12 cellular contexts compared by ENCODE assay signal in the genomic region with DNA sequence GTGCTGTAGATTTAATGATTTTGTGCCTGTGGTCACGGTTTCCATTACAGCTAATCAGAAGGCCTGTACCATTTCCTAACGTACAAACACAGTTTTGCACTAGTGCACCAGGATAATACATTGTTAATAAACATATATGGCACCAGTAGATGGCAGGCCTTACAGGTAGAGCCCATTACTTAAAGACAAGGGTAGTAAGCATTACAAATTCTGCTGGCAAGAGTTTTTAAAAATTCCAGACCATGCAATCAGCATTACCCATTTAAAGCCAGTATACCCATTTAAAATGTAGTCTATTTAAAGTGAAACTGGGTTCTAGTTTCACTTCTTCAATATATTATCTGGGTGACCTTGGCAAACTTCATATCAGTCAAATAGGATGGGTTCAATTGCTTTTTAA.
A peak's percentile ranks its signal among the peaks of the same experiment; 100 is the strongest.
DNase-seq lines count a peak whose midpoint lies in the region; ATAC-seq and TF ChIP-seq lines count a peak whose summit lies in the region.
"Had no signal": no experiment of that assay in that cellular context is flagged by ENCODE, and none has a peak within 500 bp of the region (broad histone marks: within the 10 kb centered on the region; RNA-seq: fewer than 3 reads in every experiment).

No MANE protein-coding gene starts in this region.

- no peaks in the 10 kb centered on the region for H3K9me2 ChIP-seq in OCI-LY1 (ENCODE audit: low read depth, low read length)

- H3K79me2 ChIP-seq in OCI-LY1 (ENCODE audit: insufficient read depth, low read length) (no peaks in the 10 kb centered on the region), osteoblast (ENCODE audit: insufficient read depth, low read length) (no peaks in the 10 kb centered on the region)

- H3K4me1 Mint-ChIP-seq in natural killer cell = no peaks in the 10 kb centered on the region

- H3K9me3 Mint-ChIP-seq in natural killer cell = peaks cover 6 to 19% of the 10 kb centered on the region in 2 donors

- H3K9me3 ChIP-seq in OCI-LY1 (ENCODE audit: low read length) = no peaks in the 10 kb centered on the region
- H3K9me3 ChIP-seq in osteoblast (ENCODE audit: low read depth, low read length) = no peaks in the 10 kb centered on the region
- H3K9me3 ChIP-seq: testis had no signal

- no peak overlapping the region for H3K9ac ChIP-seq in OCI-LY1 (ENCODE audit: low read length)

- TF ChIP-seq CTCF in OCI-LY1 (IDR thresholded peaks at IDR 0.05; ENCODE audit: low read length) = peak; percentile 56
- no peak for TF ChIP-seq CTCF in osteoblast (IDR thresholded peaks at IDR 0.05; ENCODE audit: extremely low read depth, low read depth, low read length)
- TF ChIP-seq CTCF in natural killer cell (IDR thresholded peaks at IDR 0.05) = no peak

- H2AFZ ChIP-seq in OCI-LY1 (ENCODE audit: low read length) (no peak overlapping the region), osteoblast (ENCODE audit: low read length) (no peak overlapping the region)

- no peaks in the 10 kb centered on the region for H3F3A ChIP-seq in OCI-LY1 (ENCODE audit: insufficient read depth, low read length)

- peaks cover 37% of the 10 kb centered on the region for H3K4me1 ChIP-seq in OCI-LY1 (ENCODE audit: insufficient read depth, low read length, severe bottlenecking)
- H3K4me1 ChIP-seq in osteoblast (ENCODE audit: insufficient read depth, low read length) = no peaks in the 10 kb centered on the region
- H3K4me1 ChIP-seq: testis had no signal

- DNase-seq in osteoblast (ENCODE audit: insufficient read length, low spot score, missing footprints) (no peak), natural killer cell (no peak), retina (no peak)
- no peak for DNase-seq in stimulated activated naive CD8-positive, alpha-beta T cell treated with anti-CD3 and anti-CD28 coated beads, Interleukin-15, Interleukin-2, amounts not matched to agents 100 U/mL and 50 U/mL, for 24 hours
- DNase-seq: activated CD8-positive, alpha-beta T cell treated with anti-CD3 and anti-CD28 coated beads, Interleukin-2, amount 10 ng/mL, durations not matched to agents 7 days and 5 days; aorta; IMR-90; testis had no signal

- H3K4me2 ChIP-seq in OCI-LY1 (ENCODE audit: low read length) (peak overlapping the region; percentile 54; the same call in 1 of the 2 replicates), osteoblast (ENCODE audit: insufficient read depth, low read length) (no peak overlapping the region)

- peak overlapping the region; percentile 16 for H3K27ac ChIP-seq in OCI-LY1 (ENCODE audit: low read depth, low read length, poor library complexity, severe bottlenecking)
- no peak overlapping the region for H3K27ac ChIP-seq in osteoblast (ENCODE audit: low read depth, low read length)
- H3K27ac ChIP-seq: testis had no signal

- H3K27me3 ChIP-seq in OCI-LY1 (ENCODE audit: insufficient read depth, low read length) = no peaks in the 10 kb centered on the region
- H3K27me3 ChIP-seq in osteoblast (ENCODE audit: insufficient read depth, low read length) = no peaks in the 10 kb centered on the region
- H3K27me3 ChIP-seq: testis had no signal

- H3K27me3 Mint-ChIP-seq in natural killer cell (ENCODE audit: low read depth in 2 of 2) = no peaks in the 10 kb centered on the region

- no peaks in the 10 kb centered on the region for H4K20me1 ChIP-seq in OCI-LY1 (ENCODE audit: insufficient read depth, low read length)
- no peaks in the 10 kb centered on the region for H4K20me1 ChIP-seq in osteoblast (ENCODE audit: insufficient read depth, low read length)

- no peak overlapping the region for H3K4me3 ChIP-seq in OCI-LY1 (ENCODE audit: low read depth, low read length, poor library complexity, severe bottlenecking)
- H3K4me3 ChIP-seq in osteoblast (ENCODE audit: insufficient read depth, low read length) = no peak overlapping the region
- H3K4me3 ChIP-seq: testis had no signal

- ATAC-seq in GM18508 (IDR thresholded peaks at IDR 0.05; ENCODE audit: insufficient read depth, unreplicated experiment) (peak; percentile 69), GM21381 (IDR thresholded peaks at IDR 0.05; ENCODE audit: unreplicated experiment) (peak; percentile 64), HG03097 (IDR thresholded peaks at IDR 0.05; ENCODE audit: low FRiP score, unreplicated experiment) (peak; percentile 62), natural killer cell (no peak)
- no peak for ATAC-seq in stimulated activated naive CD8-positive, alpha-beta T cell treated with anti-CD3 and anti-CD28 coated beads, Interleukin-15, Interleukin-2, amounts not matched to agents 100 U/mL and 50 U/mL, for 24 hours
- ATAC-seq: activated CD8-positive, alpha-beta T cell treated with anti-CD3 and anti-CD28 coated beads, Interleukin-2, amount 10 ng/mL, durations not matched to agents 7 days and 5 days had no signal

- no peaks in the 10 kb centered on the region for H3K36me3 Mint-ChIP-seq in natural killer cell

- no peaks in the 10 kb centered on the region for H3K36me3 ChIP-seq in OCI-LY1 (ENCODE audit: insufficient read depth, low read length)
- no peaks in the 10 kb centered on the region for H3K36me3 ChIP-seq in osteoblast (ENCODE audit: insufficient read depth, low read length)

- no peak overlapping the region for H3K27ac Mint-ChIP-seq in natural killer cell
- H3K27ac Mint-ChIP-seq: activated CD8-positive, alpha-beta T cell treated with anti-CD3 and anti-CD28 coated beads, Interleukin-2, amount 10 ng/mL, durations not matched to agents 7 days and 5 days had no signal

- intact Hi-C loops in natural killer cell (cut with micrococcal nuclease) = no loop called here

- no peak overlapping the region for H3K4me3 Mint-ChIP-seq in natural killer cell
- H3K4me3 Mint-ChIP-seq: activated CD8-positive, alpha-beta T cell treated with anti-CD3 and anti-CD28 coated beads, Interleukin-2, amount 10 ng/mL, durations not matched to agents 7 days and 5 days had no signal

Comparison
In these comparisons a context has a peak if more than half of its experiments do, and no peak if none do; other contexts are left out.
1. ATAC-seq: peak in GM18508 (single experiment), GM21381 (single experiment) and HG03097 (single experiment); none in natural killer cell (0 of 3) and stimulated activated naive CD8-positive, alpha-beta T cell treated with anti-CD3 and anti-CD28 coated beads, Interleukin-15, Interleukin-2, amounts not matched to agents 100 U/mL and 50 U/mL, for 24 hours (single experiment).